In genomic region chr6:37647765-37648085, GRCh38 we compare ENCODE assay signal across 2 cellular contexts.
TF ChIP-seq lines count a peak whose summit lies in the region.

No MANE protein-coding gene starts in this region.

TF ChIP-seq in WTC11, 78 proteins besides CTCF, POLR2A, EP300 and RAD21:
- TF ChIP-seq STAT6 (CRISPR knock-in tag; conservative IDR thresholded peaks at IDR 0.05; ENCODE audit: low read depth) (no peak), HMGA2 (CRISPR knock-in tag; IDR thresholded peaks at IDR 0.05) (no peak), MXD4 (CRISPR knock-in tag; IDR thresholded peaks at IDR 0.05; ENCODE audit: borderline replicate concordance) (no peak)

TF ChIP-seq in H1, 55 proteins besides CTCF, POLR2A, EP300 and RAD21:
- no peak for TF ChIP-seq BRCA1 (IDR thresholded peaks at IDR 0.05; ENCODE audit: low read depth, low read length)
- TF ChIP-seq CEBPB (IDR thresholded peaks at IDR 0.05; ENCODE audit: low read depth, low read length) = no peak
- TF ChIP-seq ATF2 (IDR thresholded peaks at IDR 0.05; ENCODE audit: low read length) = no peak
- no peak for TF ChIP-seq TCF12 (IDR thresholded peaks at IDR 0.05; ENCODE audit: low read depth, low read length)
- no peak for TF ChIP-seq CBX8 (IDR thresholded peaks at IDR 0.05; ENCODE audit: borderline replicate concordance, low read depth, low read length)
- no peak for TF ChIP-seq CHD2 (IDR thresholded peaks at IDR 0.05; ENCODE audit: low read length)
- TF ChIP-seq E2F6 (IDR thresholded peaks at IDR 0.05) = no peak
- no peak for TF ChIP-seq SAP30 (IDR thresholded peaks at IDR 0.05; ENCODE audit: insufficient read depth, insufficient replicate concordance, low read length)
- no peak for TF ChIP-seq HDAC2 (IDR thresholded peaks at IDR 0.05; ENCODE audit: borderline replicate concordance in 1 of 2, low read depth in 2 of 2, low read length in 2 of 2)
- TF ChIP-seq ATF3 (IDR thresholded peaks at IDR 0.05; ENCODE audit: insufficient read depth, low read depth, low read length) = no peak
- no peak for TF ChIP-seq KDM1A (IDR thresholded peaks at IDR 0.05; ENCODE audit: borderline replicate concordance, low read length)
- no peak for TF ChIP-seq EGR1 (IDR thresholded peaks at IDR 0.05; ENCODE audit: borderline replicate concordance, low read depth, low read length)
- TF ChIP-seq FOSL1 (IDR thresholded peaks at IDR 0.05; ENCODE audit: insufficient read depth, low read depth, low read length) = no peak
- TF ChIP-seq JUND (IDR thresholded peaks at IDR 0.05; ENCODE audit: low read length) = no peak
- TF ChIP-seq HDAC6 (IDR thresholded peaks at IDR 0.05; ENCODE audit: low read depth, low read length) = no peak
- no peak for TF ChIP-seq MAFK (IDR thresholded peaks at IDR 0.05; ENCODE audit: low read depth, low read length)
- no peak for TF ChIP-seq BCL11A (IDR thresholded peaks at IDR 0.05; ENCODE audit: low read depth in 2 of 2, low read length in 2 of 2)
